Comparison of ENCODE assay signal across 1 cellular context in the genomic region with DNA sequence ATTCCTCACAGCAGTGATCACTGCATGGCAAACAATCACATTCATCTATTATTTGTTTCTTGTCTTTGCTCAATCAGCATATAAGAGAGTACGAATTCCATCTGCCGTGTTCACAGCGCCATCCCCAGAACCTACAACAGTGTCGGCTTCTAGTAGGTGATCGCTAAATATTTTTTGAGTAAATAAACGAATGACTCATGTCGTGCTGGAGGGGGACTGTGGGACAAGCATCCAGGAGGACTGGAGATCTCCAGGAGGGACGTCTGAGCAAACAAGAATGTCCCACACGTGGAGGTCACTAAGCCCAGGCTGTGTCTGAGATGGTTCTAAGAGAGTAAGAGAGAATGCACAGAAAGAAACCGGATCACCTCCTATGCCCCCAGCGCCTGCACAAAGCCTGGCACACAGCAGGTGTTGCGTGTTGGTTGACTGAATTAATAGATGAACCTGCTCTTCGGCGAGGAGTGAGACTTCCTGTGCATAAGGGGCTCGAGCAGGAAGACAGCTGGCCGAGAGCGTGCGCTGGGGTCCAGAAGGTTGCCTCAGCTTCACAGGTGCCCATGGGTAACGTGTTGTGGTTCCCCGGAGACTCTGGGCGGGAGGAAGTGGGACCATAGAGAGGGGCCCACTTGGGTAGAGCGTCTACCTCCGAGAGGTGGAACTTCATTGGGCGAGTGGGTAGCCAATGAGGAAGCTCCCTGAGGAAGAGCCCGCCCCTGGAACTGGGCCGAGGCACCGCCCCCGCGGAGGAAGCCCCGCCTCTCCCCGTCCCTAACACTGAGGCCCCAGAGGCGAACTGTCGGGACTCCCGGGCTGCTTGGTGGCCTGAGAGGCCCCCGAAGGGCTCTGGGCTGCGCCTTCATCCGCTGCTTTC.
TF ChIP-seq lines count a peak whose summit lies in the region.

No MANE protein-coding gene starts in this region.

TF ChIP-seq in HepG2, 621 proteins besides CTCF, POLR2A, EP300 and RAD21 (continued from another document and continues in another):
- TF ChIP-seq ARID4A (CRISPR knock-in tag; IDR thresholded peaks at IDR 0.05; ENCODE audit: borderline replicate concordance) (peak; percentile 32; the same call in 1 of the 2 replicates), ZBTB26 (CRISPR knock-in tag; IDR thresholded peaks at IDR 0.05; ENCODE audit: borderline replicate concordance) (peak; percentile 44; the same call in 1 of the 2 replicates), REPIN1 (CRISPR knock-in tag; IDR thresholded peaks at IDR 0.05; ENCODE audit: borderline replicate concordance, low read depth) (peak; percentile 62; the same call in 1 of the 2 replicates), ZNF646 (CRISPR knock-in tag; IDR thresholded peaks at IDR 0.05) (peak; percentile 24; the same call in 1 of the 2 replicates), HNRNPLL (IDR thresholded peaks at IDR 0.05; ENCODE audit: low read depth, low read length, poor library complexity, severe bottlenecking) (peak; percentile 28), ZNF274 (CRISPR knock-in tag; IDR thresholded peaks at IDR 0.05) (peak; percentile 56; the same call in 1 of the 2 replicates), FOXA3 (CRISPR knock-in tag; IDR thresholded peaks at IDR 0.05) (peak; percentile 69), HMG20B (CRISPR knock-in tag; conservative IDR thresholded peaks at IDR 0.05) (peak; percentile 88), POGK (CRISPR knock-in tag; conservative IDR thresholded peaks at IDR 0.05) (peak; percentile 52; the same call in 1 of the 2 replicates), ZGPAT (CRISPR knock-in tag; IDR thresholded peaks at IDR 0.05) (0 out of 2 replicates have a peak, but pooled peaks have one; percentile 40), ZNF264 (CRISPR knock-in tag; IDR thresholded peaks at IDR 0.05) (0 out of 2 replicates have a peak, but pooled peaks have one; percentile 22), SALL1 (CRISPR knock-in tag; IDR thresholded peaks at IDR 0.05) (peak; percentile 48), ELF1 (CRISPR knock-in tag; IDR thresholded peaks at IDR 0.05) (peak; percentile 36), GATAD2A (CRISPR knock-in tag; IDR thresholded peaks at IDR 0.05) (peak; percentile 30), ZNF143 (CRISPR knock-in tag; IDR thresholded peaks at IDR 0.05) (peak; percentile 12; the same call in 1 of the 2 replicates), PITX1 (CRISPR knock-in tag; IDR thresholded peaks at IDR 0.05) (0 out of 2 replicates have a peak, but pooled peaks have one; percentile 38), KLF6 (CRISPR knock-in tag; IDR thresholded peaks at IDR 0.05) (0 out of 2 replicates have a peak, but pooled peaks have one; percentile 24), ZNF543 (CRISPR knock-in tag; IDR thresholded peaks at IDR 0.05) (peak; percentile 74; the same call in 1 of the 2 replicates), HNRNPUL1 (IDR thresholded peaks at IDR 0.05; ENCODE audit: low read depth, low read length) (no peak), HOXA3 (CRISPR knock-in tag; IDR thresholded peaks at IDR 0.05) (peak; percentile 59; the same call in 1 of the 2 replicates), ASH2L (IDR thresholded peaks at IDR 0.05; ENCODE audit: insufficient read length, low read depth, low read length) (no peak), MTA1 (CRISPR knock-in tag; IDR thresholded peaks at IDR 0.05; ENCODE audit: borderline replicate concordance) (0 out of 2 replicates have a peak, but pooled peaks have one; percentile 30), RELA (CRISPR knock-in tag; IDR thresholded peaks at IDR 0.05) (no peak), ZNF263 (CRISPR knock-in tag; IDR thresholded peaks at IDR 0.05) (peak; percentile 71), XBP1 (CRISPR knock-in tag; IDR thresholded peaks at IDR 0.05) (no peak), MAFK (conservative IDR thresholded peaks at IDR 0.05 in 1 of 2, IDR thresholded peaks at IDR 0.05 in 1 of 2; ENCODE audit: low read length in 2 of 2) (peak; percentile 76 to 85)
- TF ChIP-seq, protein P1, sequence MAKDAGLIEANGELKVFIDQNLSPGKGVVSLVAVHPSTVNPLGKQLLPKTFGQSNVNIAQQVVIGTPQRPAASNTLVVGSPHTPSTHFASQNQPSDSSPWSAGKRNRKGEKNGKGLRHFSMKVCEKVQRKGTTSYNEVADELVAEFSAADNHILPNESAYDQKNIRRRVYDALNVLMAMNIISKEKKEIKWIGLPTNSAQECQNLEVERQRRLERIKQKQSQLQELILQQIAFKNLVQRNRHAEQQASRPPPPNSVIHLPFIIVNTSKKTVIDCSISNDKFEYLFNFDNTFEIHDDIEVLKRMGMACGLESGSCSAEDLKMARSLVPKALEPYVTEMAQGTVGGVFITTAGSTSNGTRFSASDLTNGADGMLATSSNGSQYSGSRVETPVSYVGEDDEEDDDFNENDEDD (CRISPR knock-in tag; IDR thresholded peaks at IDR 0.05; ENCODE audit: borderline replicate concordance): peak; percentile 85; the same call in 1 of the 2 replicates
- TF ChIP-seq, protein P2, sequence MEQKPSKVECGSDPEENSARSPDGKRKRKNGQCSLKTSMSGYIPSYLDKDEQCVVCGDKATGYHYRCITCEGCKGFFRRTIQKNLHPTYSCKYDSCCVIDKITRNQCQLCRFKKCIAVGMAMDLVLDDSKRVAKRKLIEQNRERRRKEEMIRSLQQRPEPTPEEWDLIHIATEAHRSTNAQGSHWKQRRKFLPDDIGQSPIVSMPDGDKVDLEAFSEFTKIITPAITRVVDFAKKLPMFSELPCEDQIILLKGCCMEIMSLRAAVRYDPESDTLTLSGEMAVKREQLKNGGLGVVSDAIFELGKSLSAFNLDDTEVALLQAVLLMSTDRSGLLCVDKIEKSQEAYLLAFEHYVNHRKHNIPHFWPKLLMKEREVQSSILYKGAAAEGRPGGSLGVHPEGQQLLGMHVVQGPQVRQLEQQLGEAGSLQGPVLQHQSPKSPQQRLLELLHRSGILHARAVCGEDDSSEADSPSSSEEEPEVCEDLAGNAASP (CRISPR knock-in tag; IDR thresholded peaks at IDR 0.05; ENCODE audit: borderline replicate concordance): peak; percentile 19; the same call in 1 of the 2 replicates
- TF ChIP-seq, protein P3, sequence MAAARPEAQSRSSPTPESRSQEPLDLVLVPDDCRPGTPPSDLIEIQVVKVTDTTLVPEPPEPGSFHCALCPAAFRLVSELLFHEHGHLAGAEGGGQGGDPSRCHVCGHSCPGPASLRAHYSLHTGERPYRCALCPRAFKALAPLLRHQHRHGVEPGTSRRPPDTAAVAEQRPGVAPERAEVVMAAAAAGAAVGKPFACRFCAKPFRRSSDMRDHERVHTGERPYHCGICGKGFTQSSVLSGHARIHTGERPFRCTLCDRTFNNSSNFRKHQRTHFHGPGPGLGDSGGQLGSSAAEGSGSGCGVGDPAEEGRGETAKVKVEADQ (CRISPR knock-in tag; IDR thresholded peaks at IDR 0.05; ENCODE audit: borderline replicate concordance): 0 out of 2 replicates have a peak, but pooled peaks have one; percentile 50
- TF ChIP-seq, protein P4, sequence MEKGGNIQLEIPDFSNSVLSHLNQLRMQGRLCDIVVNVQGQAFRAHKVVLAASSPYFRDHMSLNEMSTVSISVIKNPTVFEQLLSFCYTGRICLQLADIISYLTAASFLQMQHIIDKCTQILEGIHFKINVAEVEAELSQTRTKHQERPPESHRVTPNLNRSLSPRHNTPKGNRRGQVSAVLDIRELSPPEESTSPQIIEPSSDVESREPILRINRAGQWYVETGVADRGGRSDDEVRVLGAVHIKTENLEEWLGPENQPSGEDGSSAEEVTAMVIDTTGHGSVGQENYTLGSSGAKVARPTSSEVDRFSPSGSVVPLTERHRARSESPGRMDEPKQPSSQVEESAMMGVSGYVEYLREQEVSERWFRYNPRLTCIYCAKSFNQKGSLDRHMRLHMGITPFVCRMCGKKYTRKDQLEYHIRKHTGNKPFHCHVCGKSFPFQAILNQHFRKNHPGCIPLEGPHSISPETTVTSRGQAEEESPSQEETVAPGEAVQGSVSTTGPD (CRISPR knock-in tag; IDR thresholded peaks at IDR 0.05): no peak
